ENCODE assay signal across 1 cellular context in genomic region chr4:42399393-42399792, GRCh38.
TF ChIP-seq lines count a peak whose summit lies in the region.

No MANE protein-coding gene starts in this region.

TF ChIP-seq in SK-N-SH treated with all-trans-retinoic acid at 6 μM for 48 hours, 23 proteins besides CTCF, POLR2A, EP300 and RAD21 (continued from another document):
- no peak for TF ChIP-seq CSRNP3 (CRISPR knock-in tag; IDR thresholded peaks at IDR 0.05)
- no peak for TF ChIP-seq CSDC2 (CRISPR knock-in tag; IDR thresholded peaks at IDR 0.05)
- TF ChIP-seq ZNF8 (CRISPR knock-in tag; IDR thresholded peaks at IDR 0.05), result no peak
- no peak for TF ChIP-seq OSR1 (CRISPR knock-in tag; IDR thresholded peaks at IDR 0.05)
- TF ChIP-seq PPARA (CRISPR knock-in tag; IDR thresholded peaks at IDR 0.05; ENCODE audit: borderline replicate concordance), result no peak
